ENCODE assay signal across 12 cellular contexts in the genomic region with DNA sequence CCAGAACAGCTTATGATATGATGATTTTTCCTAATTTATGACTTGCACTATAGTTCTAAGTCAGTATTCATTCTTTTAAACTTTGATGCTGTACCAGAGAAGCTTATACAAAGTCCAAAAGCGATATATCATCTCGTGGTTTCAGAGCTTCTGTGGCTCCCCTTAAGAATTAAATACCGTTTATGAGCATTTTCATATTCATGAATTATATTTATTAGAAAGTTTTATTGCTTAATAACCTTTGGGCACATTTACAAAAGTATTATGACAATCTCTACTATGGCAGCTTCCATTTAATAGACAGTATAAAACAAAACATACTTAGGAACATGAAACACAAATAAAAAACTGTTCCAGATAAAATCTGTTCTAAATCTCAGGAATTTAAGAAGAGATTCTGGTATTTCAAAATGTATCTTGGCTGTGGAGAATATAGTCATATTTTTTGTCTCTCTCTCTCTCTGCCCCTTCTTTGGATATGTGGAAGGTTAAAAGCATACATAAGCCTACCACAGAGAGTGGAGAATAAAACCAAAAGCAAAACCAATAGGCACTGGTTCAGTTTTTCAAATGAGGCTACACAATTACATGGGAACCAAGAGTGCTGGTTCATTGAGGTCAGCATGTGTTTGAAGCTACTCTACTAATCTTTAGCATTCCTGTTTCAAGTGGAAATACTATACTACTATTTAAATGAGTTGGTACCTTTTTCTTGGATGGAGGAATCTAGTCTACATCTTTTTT.
DNase-seq lines count a peak whose midpoint lies in the region; ATAC-seq and TF ChIP-seq lines count a peak whose summit lies in the region.
"Had no signal": no experiment of that assay in that cellular context is flagged by ENCODE, and none has a peak within 500 bp of the region (broad histone marks: within the 10 kb centered on the region; RNA-seq: fewer than 3 reads in every experiment).

No MANE protein-coding gene starts in this region.

- DNase-seq in osteocyte (ENCODE audit: extremely low spot score, unreplicated experiment) (no peak), T-helper 17 cell (no peak), activated gamma-delta T cell treated with Interleukin-2 at 50 U/mL for 16 hours (no peak), kidney tubule cell (ENCODE audit: low spot score) (no peak)
- DNase-seq: activated naive CD8-positive, alpha-beta T cell treated with anti-CD3 and anti-CD28 coated beads, Interleukin-2, amount 10 ng/mL, durations not matched to agents 7 days and 5 days; CD4-positive, alpha-beta memory T cell; cortex of kidney; foreskin fibroblast; GOT3 had no signal

- H3K9me3 ChIP-seq in T-helper 17 cell (ENCODE audit: control insufficient read depth, low read length, poor library complexity, severe bottlenecking), result no peaks in the 10 kb centered on the region

- no peaks in the 10 kb centered on the region for H3K9me3 Mint-ChIP-seq in osteocyte (ENCODE audit: unreplicated experiment)
- H3K9me3 Mint-ChIP-seq: activated naive CD8-positive, alpha-beta T cell treated with anti-CD3 and anti-CD28 coated beads, Interleukin-2, amount 10 ng/mL, durations not matched to agents 7 days and 5 days; CD4-positive, alpha-beta memory T cell had no signal

- peaks cover 24% of the 10 kb centered on the region for H3K4me1 Mint-ChIP-seq in osteocyte (ENCODE audit: unreplicated experiment)
- H3K4me1 Mint-ChIP-seq in T-helper 17 cell, result peaks cover under 1% of the 10 kb centered on the region
- H3K4me1 Mint-ChIP-seq: activated naive CD8-positive, alpha-beta T cell treated with anti-CD3 and anti-CD28 coated beads, Interleukin-2, amount 10 ng/mL, durations not matched to agents 7 days and 5 days had no signal

- H3K27ac Mint-ChIP-seq in osteocyte (ENCODE audit: unreplicated experiment), result peak overlapping the region; percentile 39
- H3K27ac Mint-ChIP-seq in T-helper 17 cell, result no peak overlapping the region
- H3K27ac Mint-ChIP-seq: activated naive CD8-positive, alpha-beta T cell treated with anti-CD3 and anti-CD28 coated beads, Interleukin-2, amount 10 ng/mL, durations not matched to agents 7 days and 5 days; CD4-positive, alpha-beta memory T cell had no signal

- no peaks in the 10 kb centered on the region for H3K27me3 Mint-ChIP-seq in osteocyte (ENCODE audit: unreplicated experiment)
- no peaks in the 10 kb centered on the region for H3K27me3 Mint-ChIP-seq in T-helper 17 cell
- H3K27me3 Mint-ChIP-seq: activated naive CD8-positive, alpha-beta T cell treated with anti-CD3 and anti-CD28 coated beads, Interleukin-2, amount 10 ng/mL, durations not matched to agents 7 days and 5 days; CD4-positive, alpha-beta memory T cell had no signal

- ATAC-seq in GM18909 (IDR thresholded peaks at IDR 0.05; ENCODE audit: poor library complexity, unreplicated experiment) (peak; percentile 76), GM21737 (IDR thresholded peaks at IDR 0.05; ENCODE audit: unreplicated experiment) (peak; percentile 69), HG03280 (IDR thresholded peaks at IDR 0.05; ENCODE audit: unreplicated experiment) (peak; percentile 90), T-helper 17 cell (no peak)

- TF ChIP-seq CTCF in osteocyte (IDR thresholded peaks at IDR 0.05), result no peak

- H3K4me3 Mint-ChIP-seq in osteocyte (ENCODE audit: unreplicated experiment) (no peak overlapping the region), T-helper 17 cell (no peak overlapping the region)
- H3K4me3 Mint-ChIP-seq: activated naive CD8-positive, alpha-beta T cell treated with anti-CD3 and anti-CD28 coated beads, Interleukin-2, amount 10 ng/mL, durations not matched to agents 7 days and 5 days; CD4-positive, alpha-beta memory T cell had no signal

- no peaks in the 10 kb centered on the region for H3K36me3 Mint-ChIP-seq in osteocyte (ENCODE audit: unreplicated experiment)
- no peaks in the 10 kb centered on the region for H3K36me3 Mint-ChIP-seq in T-helper 17 cell (ENCODE audit: low read depth)
- H3K36me3 Mint-ChIP-seq: activated naive CD8-positive, alpha-beta T cell treated with anti-CD3 and anti-CD28 coated beads, Interleukin-2, amount 10 ng/mL, durations not matched to agents 7 days and 5 days; CD4-positive, alpha-beta memory T cell had no signal
